24 cellular contexts compared by ENCODE assay signal in genomic region chr11:43067681-43068080, GRCh38.
"Had no signal": no experiment of that assay in that cellular context is flagged by ENCODE, and none has a peak within 500 bp of the region (broad histone marks: within the 10 kb centered on the region; RNA-seq: fewer than 3 reads in every experiment).

No MANE protein-coding gene starts in this region.

- H3K27me3 Mint-ChIP-seq: T-cell had no signal

- H3K4me2 ChIP-seq: SK-N-SH had no signal

- H3K4me1 Mint-ChIP-seq: T-cell had no signal

- DNase-seq: Karpas-422, KG1, MV-4-11, NCI-H1048, NCI-H1105, NCI-H1417, NCI-H1436 treated with DMSO at 0.1 percent for 48 hours, NCI-H1694, NCI-H1930, NCI-H2081, NCI-H2107, NCI-H226, NCI-H446, NCI-H510A, NCI-H524 treated with DMSO at 0.1 percent for 48 hours, NCI-H69, NCI-H774, PC-3, SHP77, SK-N-SH, SW 1271, T-cell had no signal

- H3K9ac ChIP-seq: SK-N-SH had no signal

- H3K27ac ChIP-seq: RWPE1 had no signal

- H3K9me3 ChIP-seq: SK-N-SH had no signal

- H3K4me3 Mint-ChIP-seq: T-cell had no signal

- ATAC-seq: Panc1, PC-3, T-cell had no signal

- H3K36me3 Mint-ChIP-seq: T-cell had no signal

- H3K27ac Mint-ChIP-seq: T-cell had no signal
